Comparison of ENCODE assay signal across 12 cellular contexts in the genomic region with DNA sequence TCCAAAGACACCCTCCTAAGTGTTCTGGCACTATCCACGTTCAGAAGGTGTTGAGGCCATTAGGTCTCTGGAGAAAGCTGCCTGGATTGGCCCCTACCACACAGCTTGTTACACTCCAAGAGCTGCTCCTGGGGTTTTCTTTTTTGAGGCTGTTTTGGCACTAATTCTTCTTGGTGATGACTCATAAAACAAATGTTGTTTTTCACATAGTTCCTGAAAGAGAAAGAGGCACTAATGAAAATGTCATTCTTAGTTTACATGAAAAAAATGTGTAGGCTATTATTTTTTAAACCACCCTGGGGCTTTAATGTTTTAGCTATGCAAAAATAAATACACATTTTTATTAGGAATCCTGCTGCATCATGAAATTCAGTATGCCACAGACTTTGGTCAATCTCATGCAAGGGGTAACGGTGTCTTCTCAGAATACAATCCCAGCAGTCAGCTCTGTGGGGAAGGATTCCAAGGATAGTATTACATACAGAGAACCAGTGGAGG. TPM values are rescaled to one million over a fixed set of nuclear protein-coding genes. Genes with fewer than 3 reads are reported as not detected.
DNase-seq lines count a peak whose midpoint lies in the region; FAIRE-seq and TF ChIP-seq lines count a peak whose summit lies in the region.
"Had no signal": no experiment of that assay in that cellular context is flagged by ENCODE, and none has a peak within 500 bp of the region (broad histone marks: within the 10 kb centered on the region; RNA-seq: fewer than 3 reads in every experiment).

No MANE protein-coding gene starts in this region.

- H3K9me3 Mint-ChIP-seq in CD8-positive, alpha-beta memory T cell = no peaks in the 10 kb centered on the region
- no peaks in the 10 kb centered on the region for H3K9me3 Mint-ChIP-seq in chondrocyte (ENCODE audit: low read depth)
- H3K9me3 Mint-ChIP-seq: memory B cell had no signal

- POLR2A ChIA-PET in CD8-positive, alpha-beta memory T cell (lab: Charles Lee) = no interaction called here

- H3K23ac ChIP-seq in mesendoderm (ENCODE audit: low read length) = no peak overlapping the region

- no peak overlapping the region for H3K4me3 ChIP-seq in HUES64 (ENCODE audit: low read length)
- no peak overlapping the region for H3K4me3 ChIP-seq in bronchial epithelial cell (ENCODE audit: low read depth, low read length)
- no peak overlapping the region for H3K4me3 ChIP-seq in mesendoderm (ENCODE audit: low read length)
- no peak overlapping the region for H3K4me3 ChIP-seq in CD8-positive, alpha-beta memory T cell (ENCODE audit: low read length)
- no peak overlapping the region for H3K4me3 ChIP-seq in adrenal gland

- 0 out of 2 replicates have a peak overlapping the region, but pooled peaks have one; percentile 23 for H3K27ac ChIP-seq in HUES64 (ENCODE audit: low read depth, low read length)
- no peak overlapping the region for H3K27ac ChIP-seq in mesendoderm (ENCODE audit: low read depth, low read length)
- H3K27ac ChIP-seq in CD8-positive, alpha-beta memory T cell (ENCODE audit: low read depth, low read length) = no peak overlapping the region
- H3K27ac ChIP-seq in adrenal gland = no peak overlapping the region

- H3K27ac Mint-ChIP-seq in CD8-positive, alpha-beta memory T cell = no peak overlapping the region
- H3K27ac Mint-ChIP-seq in chondrocyte (ENCODE audit: unreplicated experiment) = no peak overlapping the region
- H3K27ac Mint-ChIP-seq: memory B cell had no signal

- no peak overlapping the region for H3K4me2 ChIP-seq in mesendoderm (ENCODE audit: low read length)

- H3K27me3 Mint-ChIP-seq in CD8-positive, alpha-beta memory T cell = no peaks in the 10 kb centered on the region
- H3K27me3 Mint-ChIP-seq in chondrocyte (ENCODE audit: low read depth) = no peaks in the 10 kb centered on the region
- H3K27me3 Mint-ChIP-seq: memory B cell had no signal

- no peak for TF ChIP-seq CTCF in bronchial epithelial cell (IDR thresholded peaks at IDR 0.05; ENCODE audit: insufficient read depth, low read length, severe bottlenecking)
- no peak for TF ChIP-seq CTCF in adrenal gland (IDR thresholded peaks at IDR 0.05)
- no peak for TF ChIP-seq CTCF in chondrocyte (IDR thresholded peaks at IDR 0.05)

- H4K5ac ChIP-seq in mesendoderm (ENCODE audit: low read length) = no peak overlapping the region

- FAIRE-seq in bronchial epithelial cell (lab: Jason Lieb, UNC) = no peak

- H2BK15ac ChIP-seq in mesendoderm (replicated peaks; ENCODE audit: low read depth) = no peak overlapping the region

- H2AK5ac ChIP-seq in mesendoderm (ENCODE audit: low read length) = no peak overlapping the region

- 66% methylated on average over 2 of the region's 2 CpGs for WGBS in HUES64
- WGBS in mesendoderm (ENCODE audit: extremely low coverage, insufficient coverage, low lambda C conversion rate) = no CpG with 5 or more reads among the region's 2 CpGs
- 77 to 96% (median 82%) methylated on average over 2 of the region's 2 CpGs for WGBS in adrenal gland, 4 donors

- H3K4me1 ChIP-seq in HUES64 (ENCODE audit: insufficient read depth, low read length) (peaks cover 26% of the 10 kb centered on the region), mesendoderm (ENCODE audit: control insufficient read depth, low read depth, low read length) (no peaks in the 10 kb centered on the region), adrenal gland (replicated peaks in 1 of 2) (no peaks in the 10 kb centered on the region)
- no peaks in the 10 kb centered on the region for H3K4me1 ChIP-seq in CD8-positive, alpha-beta memory T cell (ENCODE audit: insufficient read depth, low read length)

- intact Hi-C loops in adrenal gland (cut with DNase I) = no loop called here

- H3K9ac ChIP-seq in HUES64 (ENCODE audit: low read depth, low read length) (no peak overlapping the region; the same call in 1 of the 2 replicates), mesendoderm (ENCODE audit: low read length) (no peak overlapping the region)

- H3K79me1 ChIP-seq in mesendoderm (ENCODE audit: low read length) = no peaks in the 10 kb centered on the region

- no peak for TF ChIP-seq POLR2A in adrenal gland (IDR thresholded peaks at IDR 0.05)

- H3K36me3 ChIP-seq in HUES64 (ENCODE audit: insufficient read depth, low read length) (peaks cover 35% of the 10 kb centered on the region), bronchial epithelial cell (ENCODE audit: control insufficient read depth, insufficient read depth, low read length) (no peaks in the 10 kb centered on the region), mesendoderm (ENCODE audit: control insufficient read depth, insufficient read depth, low read length) (no peaks in the 10 kb centered on the region), adrenal gland (replicated peaks in 1 of 2) (peaks cover 0 to 8% of the 10 kb centered on the region in 2 donors)
- peaks cover 5% of the 10 kb centered on the region for H3K36me3 ChIP-seq in CD8-positive, alpha-beta memory T cell (ENCODE audit: insufficient read depth, low read length)

- no peaks in the 10 kb centered on the region for H3K79me2 ChIP-seq in mesendoderm (ENCODE audit: control insufficient read depth, insufficient read depth, low read length)

- H3K18ac ChIP-seq in mesendoderm (ENCODE audit: low read length) = no peak overlapping the region

- peak; percentile 51 for DNase-seq in COLO829 (ENCODE audit: low spot score)
- peak; percentile 44 for DNase-seq in bronchial epithelial cell (ENCODE audit: low read depth)
- peak; percentile 39 for DNase-seq in mesendoderm
- no peak for DNase-seq in CD8-positive, alpha-beta memory T cell
- DNase-seq in adrenal gland = no peak
- DNase-seq in activated effector memory CD4-positive, alpha-beta T cell treated with Interleukin-2 at 50 U/mL for 16 hours = no peak
- DNase-seq in chondrocyte (ENCODE audit: low spot score) = no peak
- DNase-seq: activated T-cell treated with anti-CD3 and anti-CD28 coated beads, Interleukin-2, amount 50 U/mL, for 48 hours; NCI-H2107; stimulated activated CD4-positive, alpha-beta T cell treated with anti-CD3 and anti-CD28 coated beads, Interleukin-4, amount 100 ng/mL, for 4 hours had no signal

- no peak overlapping the region for H4K8ac ChIP-seq in mesendoderm (ENCODE audit: low read depth, low read length)

- H3K9me3 ChIP-seq in HUES64 (ENCODE audit: insufficient read depth, low read depth, low read length) (no peaks in the 10 kb centered on the region), adrenal gland (replicated peaks in 1 of 3) (no peaks in the 10 kb centered on the region)
- H3K9me3 ChIP-seq in CD8-positive, alpha-beta memory T cell (ENCODE audit: low read length) = no peaks in the 10 kb centered on the region

- CTCF ChIA-PET in CD8-positive, alpha-beta memory T cell (lab: Charles Lee) = interaction anchor here (1.1 to 1.9 kb wide), 3 partner anchors 13 to 68 kb away, joined by 3 to 5 read pairs (median 3); no protein-coding TSS in a partner anchor

- H3K36me3 Mint-ChIP-seq in CD8-positive, alpha-beta memory T cell = peaks cover 0 to 32% (median 10%) of the 10 kb centered on the region in 3 donors
- peaks cover 7% of the 10 kb centered on the region for H3K36me3 Mint-ChIP-seq in chondrocyte (ENCODE audit: low read depth)

- no peak overlapping the region for H3K4ac ChIP-seq in mesendoderm (ENCODE audit: low read depth, low read length)

- no peak overlapping the region for H3K56ac ChIP-seq in mesendoderm (ENCODE audit: low read length)

- no peak overlapping the region for H2BK120ac ChIP-seq in mesendoderm (ENCODE audit: low read depth, low read length)

- no peak overlapping the region for H3K4me3 Mint-ChIP-seq in CD8-positive, alpha-beta memory T cell
- H3K4me3 Mint-ChIP-seq in chondrocyte (ENCODE audit: unreplicated experiment) = no peak overlapping the region
- H3K4me3 Mint-ChIP-seq: memory B cell had no signal

- H3K27me3 ChIP-seq in HUES64 (ENCODE audit: insufficient read depth, low read length) (no peaks in the 10 kb centered on the region), bronchial epithelial cell (ENCODE audit: control insufficient read depth, insufficient read depth, low read length) (no peaks in the 10 kb centered on the region), mesendoderm (ENCODE audit: insufficient read depth, low read length, poor library complexity) (no peaks in the 10 kb centered on the region), adrenal gland (no peaks in the 10 kb centered on the region)
- no peaks in the 10 kb centered on the region for H3K27me3 ChIP-seq in CD8-positive, alpha-beta memory T cell (ENCODE audit: insufficient read depth, low read length, poor library complexity, severe bottlenecking)

- peaks cover 2 to 4% (median 2%) of the 10 kb centered on the region in 3 donors for H3K4me1 Mint-ChIP-seq in CD8-positive, alpha-beta memory T cell
- no peaks in the 10 kb centered on the region for H3K4me1 Mint-ChIP-seq in chondrocyte (ENCODE audit: low read depth)
- H3K4me1 Mint-ChIP-seq: memory B cell had no signal

- H2BK5ac ChIP-seq in mesendoderm (ENCODE audit: low read length) = no peak overlapping the region

RNA-seq across cellular contexts. Expression of gene TBPL1, which starts 38.1 kb away (rescaled TPM):
- 68.7 TPM for polyA plus RNA-seq in HUES64 (2013, experiment 1 of 2)
- polyA plus RNA-seq in HUES64 (2013, experiment 2 of 2) = 68.2 TPM
- total RNA-seq in bronchial epithelial cell (15.9 and 18.4 TPM in 2 replicates), adrenal gland (10 to 100 TPM in 6 of 8 donors, 1 to 10 TPM in 2; 5.1 to 18.7 (median 13.6) TPM), chondrocyte (27.2 to 28.5 TPM (median 28.1 TPM) in 3 replicates)
- polyA plus RNA-seq in mesendoderm (2013, experiment 1 of 2) = 92.5 TPM
- 90.4 TPM for polyA plus RNA-seq in mesendoderm (2013, experiment 2 of 2)
- total RNA-seq in CD8-positive, alpha-beta memory T cell = 10 to 100 TPM; 51.9 to 52.8 TPM
- polyA plus RNA-seq in CD8-positive, alpha-beta memory T cell = 70.9 TPM
- 10 to 100 TPM; 16.6 to 21.0 (median 17.0) TPM for polyA plus RNA-seq in adrenal gland

Comparison
In these comparisons a context has a peak if more than half of its experiments do, and no peak if none do; other contexts are left out.
1. DNase-seq: peak in COLO829 (single experiment), bronchial epithelial cell (single experiment) and mesendoderm (single experiment); none in CD8-positive, alpha-beta memory T cell (0 of 5), adrenal gland (0 of 7), activated effector memory CD4-positive, alpha-beta T cell treated with Interleukin-2 at 50 U/mL for 16 hours (single experiment) and chondrocyte (single experiment).